In the genomic region with DNA sequence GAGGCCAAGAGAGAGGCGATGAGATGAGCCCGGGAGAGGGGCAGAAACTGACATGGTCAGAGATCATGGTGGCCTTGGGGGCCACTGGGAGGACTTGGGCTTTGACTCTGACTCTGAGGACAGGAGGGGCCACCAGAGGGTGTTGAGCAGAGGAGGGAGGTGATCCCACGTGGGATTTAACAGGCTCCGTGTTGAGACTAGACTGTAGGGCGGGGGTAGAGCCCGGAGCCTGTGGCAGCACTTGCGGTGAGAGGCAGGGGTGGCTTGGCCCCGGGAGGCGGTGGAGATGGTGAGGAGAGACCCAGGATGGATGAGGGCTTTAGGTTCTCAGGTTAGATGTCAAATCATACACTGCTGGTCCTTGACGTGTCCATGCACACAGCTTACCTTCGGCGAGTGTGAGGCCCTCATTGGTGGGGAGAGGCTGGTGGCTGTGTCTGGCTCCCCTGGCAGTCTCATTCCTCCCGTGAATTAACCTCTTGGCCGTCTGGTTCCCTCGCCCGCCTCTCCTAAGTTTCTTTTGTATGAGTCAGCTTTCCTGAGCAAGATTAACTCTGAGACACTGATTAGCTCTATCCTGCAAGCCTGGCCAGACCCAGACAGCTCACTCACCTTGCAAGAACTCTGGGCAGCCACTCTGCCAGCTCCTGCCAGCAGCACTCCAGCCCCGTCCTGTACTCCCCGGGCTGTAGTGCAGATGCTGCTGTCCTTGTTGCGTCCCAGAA, we compare ENCODE assay signal across 11 cellular contexts. TPM values are rescaled to one million over a fixed set of nuclear protein-coding genes. Genes with fewer than 3 reads are reported as not detected.
A peak's percentile ranks its signal among the peaks of the same experiment; 100 is the strongest.
DNase-seq lines count a peak whose midpoint lies in the region; ATAC-seq, FAIRE-seq and TF ChIP-seq lines count a peak whose summit lies in the region.
"Had no signal": no experiment of that assay in that cellular context is flagged by ENCODE, and none has a peak within 500 bp of the region (broad histone marks: within the 10 kb centered on the region; RNA-seq: fewer than 3 reads in every experiment).

No MANE protein-coding gene starts in this region.

- H3K36me3 ChIP-seq in Caco-2 (ENCODE audit: control insufficient read depth, insufficient read depth, low read length) (no peaks in the 10 kb centered on the region), PC-3 (ENCODE audit: low read depth, low read length) (no peaks in the 10 kb centered on the region), endothelial cell of umbilical vein (ENCODE audit: control insufficient read depth in 2 of 2, extremely low read depth in 1 of 2, insufficient read depth in 2 of 2, low read length in 2 of 2) (peaks cover 2 to 15% of the 10 kb centered on the region in 2 experiments), neural progenitor cell (no peaks in the 10 kb centered on the region)

- H3K27me3 Mint-ChIP-seq in Caco-2 (ENCODE audit: insufficient read depth, unreplicated experiment) (no peaks in the 10 kb centered on the region), neural progenitor cell (ENCODE audit: insufficient read depth, low read depth) (peaks cover 6% of the 10 kb centered on the region)
- H3K27me3 Mint-ChIP-seq: activated naive CD8-positive, alpha-beta T cell had no signal

- H2AFZ ChIP-seq in PC-3 (ENCODE audit: low read length) = 0 out of 2 replicates have a peak overlapping the region, but pooled peaks have one; percentile 26
- H2AFZ ChIP-seq in endothelial cell of umbilical vein (ENCODE audit: low read depth, low read length) = no peak overlapping the region
- H2AFZ ChIP-seq in neural progenitor cell (replicated peaks) = no peak overlapping the region

- BruUV-seq in Caco-2 (replicated peaks; lab: Mats Ljungman, UMichigan) (no TSS peak), PC-3 (replicated peaks; lab: Mats Ljungman, UMichigan) (no TSS peak), endothelial cell of umbilical vein (replicated peaks; lab: Mats Ljungman, UMichigan) (TSS peak; percentile 70)

- POLR2A ChIA-PET in Caco-2 (lab: Charles Lee) (no interaction called here), PC-3 (lab: Charles Lee; ENCODE audit: unreplicated experiment) (no interaction called here), endothelial cell of umbilical vein (lab: Charles Lee) (interaction anchor here (0.5 kb wide), 1 partner anchor 1705 kb away, joined by 3 read pairs; no protein-coding TSS in a partner anchor)

- H3K9me3 ChIP-seq in Caco-2 (no peaks in the 10 kb centered on the region), PC-3 (ENCODE audit: low read length) (no peaks in the 10 kb centered on the region), endothelial cell of umbilical vein (replicated peaks; ENCODE audit: control insufficient read depth, insufficient read depth, low read length) (no peaks in the 10 kb centered on the region), neural progenitor cell (ENCODE audit: low read depth) (no peaks in the 10 kb centered on the region)

- no peak for TF ChIP-seq CTCF in Caco-2 (IDR thresholded peaks at IDR 0.05; ENCODE audit: insufficient read depth in 1 of 2, low read depth in 1 of 2, low read length in 1 of 2, severe bottlenecking in 1 of 2, unreplicated experiment in 1 of 2)
- no peak for TF ChIP-seq CTCF in PC-3 (conservative IDR thresholded peaks at IDR 0.05; ENCODE audit: low read depth, low read length)
- TF ChIP-seq CTCF in endothelial cell of umbilical vein (IDR thresholded peaks at IDR 0.05; ENCODE audit: extremely low read depth in 1 of 2, insufficient read depth in 1 of 2, low read depth in 1 of 2, low read length in 2 of 2) = no peak
- TF ChIP-seq CTCF in neural progenitor cell (IDR thresholded peaks at IDR 0.05) = no peak

- peak overlapping the region; percentile 15; the same call in 1 of the 2 replicates for H3K4me2 ChIP-seq in PC-3 (ENCODE audit: low read length)
- H3K4me2 ChIP-seq in endothelial cell of umbilical vein (ENCODE audit: insufficient read depth, low read length) = no peak overlapping the region
- H3K4me2 ChIP-seq in neural progenitor cell = no peak overlapping the region

- TF ChIP-seq POLR2A in endothelial cell of umbilical vein (IDR thresholded peaks at IDR 0.05; ENCODE audit: low read depth, low read length) = no peak

- peak; percentile 11 to 33 for DNase-seq in Caco-2
- DNase-seq in PC-3 = peak; percentile 76
- peak; percentile 89 for DNase-seq in endothelial cell of umbilical vein (ENCODE audit: low read depth, low spot score)
- DNase-seq in neural progenitor cell (ENCODE audit: low spot score) = no peak
- DNase-seq in stimulated activated effector memory CD8-positive, alpha-beta T cell treated with anti-CD3 and anti-CD28 coated beads, Interleukin-12 subunit alpha, Interleukin-12 subunit beta, amount 100 ng/mL, for 72 hours (ENCODE audit: low spot score in 2 of 2) = no peak
- no peak for DNase-seq in NCI-H2107 (lab: John Stamatoyannopoulos, UW)
- DNase-seq: activated CD4-positive, alpha-beta T cell treated with anti-CD3 and anti-CD28 coated beads for 1 hour; DMS79 treated with DMSO at 0.1 percent for 48 hours had no signal

- H3K9me1 ChIP-seq in endothelial cell of umbilical vein (replicated peaks; ENCODE audit: control insufficient read depth, extremely low read depth, insufficient read depth, low read length) = no peaks in the 10 kb centered on the region

- H3K4me1 ChIP-seq in Caco-2 (no peaks in the 10 kb centered on the region), PC-3 (ENCODE audit: insufficient read depth, low read length) (peaks cover 13% of the 10 kb centered on the region), endothelial cell of umbilical vein (ENCODE audit: control insufficient read depth, extremely low read depth, insufficient read depth, low read length) (peaks cover 16% of the 10 kb centered on the region), neural progenitor cell (no peaks in the 10 kb centered on the region)

- peak; percentile 99 for ATAC-seq in PC-3
- ATAC-seq in stimulated activated effector memory CD8-positive, alpha-beta T cell treated with anti-CD3 and anti-CD28 coated beads, Interleukin-12 subunit alpha, Interleukin-12 subunit beta, amount 100 ng/mL, for 72 hours = no peak
- ATAC-seq in HG03135 (IDR thresholded peaks at IDR 0.05; ENCODE audit: unreplicated experiment) = no peak
- ATAC-seq in GM21423 (IDR thresholded peaks at IDR 0.05; ENCODE audit: unreplicated experiment) = no peak

- H3K4me1 Mint-ChIP-seq in Caco-2 (ENCODE audit: low read depth, unreplicated experiment) (peaks cover 6% of the 10 kb centered on the region), neural progenitor cell (peaks cover 7% of the 10 kb centered on the region)
- H3K4me1 Mint-ChIP-seq in stimulated activated effector memory CD8-positive, alpha-beta T cell treated with anti-CD3 and anti-CD28 coated beads, Interleukin-12 subunit alpha, Interleukin-12 subunit beta, amount 100 ng/mL, for 72 hours = no peaks in the 10 kb centered on the region

- H3K9me3 Mint-ChIP-seq in Caco-2 (ENCODE audit: unreplicated experiment) = no peaks in the 10 kb centered on the region
- H3K9me3 Mint-ChIP-seq in neural progenitor cell = no peaks in the 10 kb centered on the region
- H3K9me3 Mint-ChIP-seq in stimulated activated effector memory CD8-positive, alpha-beta T cell treated with anti-CD3 and anti-CD28 coated beads, Interleukin-12 subunit alpha, Interleukin-12 subunit beta, amount 100 ng/mL, for 72 hours = no peaks in the 10 kb centered on the region

- H3K27ac Mint-ChIP-seq in Caco-2 (ENCODE audit: unreplicated experiment) = no peak overlapping the region
- H3K27ac Mint-ChIP-seq in neural progenitor cell = peak overlapping the region; percentile 26
- H3K27ac Mint-ChIP-seq in stimulated activated effector memory CD8-positive, alpha-beta T cell treated with anti-CD3 and anti-CD28 coated beads, Interleukin-12 subunit alpha, Interleukin-12 subunit beta, amount 100 ng/mL, for 72 hours = no peak overlapping the region
- H3K27ac Mint-ChIP-seq: activated naive CD8-positive, alpha-beta T cell had no signal

- intact Hi-C loops in Caco-2 (cut with micrococcal nuclease; ENCODE audit: unreplicated experiment) = no loop called here
- intact Hi-C loops in PC-3 (cut with micrococcal nuclease) = no loop called here
- intact Hi-C loops in endothelial cell of umbilical vein (cut with micrococcal nuclease) = no loop called here

- H3K4me3 Mint-ChIP-seq in Caco-2 (ENCODE audit: unreplicated experiment) = no peak overlapping the region
- no peak overlapping the region for H3K4me3 Mint-ChIP-seq in neural progenitor cell
- H3K4me3 Mint-ChIP-seq in stimulated activated effector memory CD8-positive, alpha-beta T cell treated with anti-CD3 and anti-CD28 coated beads, Interleukin-12 subunit alpha, Interleukin-12 subunit beta, amount 100 ng/mL, for 72 hours = no peak overlapping the region
- H3K4me3 Mint-ChIP-seq: activated naive CD8-positive, alpha-beta T cell had no signal

- H3F3A ChIP-seq in PC-3 (ENCODE audit: low read length, unreplicated experiment) (no peaks in the 10 kb centered on the region), neural progenitor cell (ENCODE audit: low read depth) (no peaks in the 10 kb centered on the region)

- H3K4me3 ChIP-seq in Caco-2 (ENCODE audit: low read depth, low read length) (no peak overlapping the region), PC-3 (ENCODE audit: low read length) (no peak overlapping the region), endothelial cell of umbilical vein (replicated peaks in 1 of 3; ENCODE audit: insufficient read depth in 1 of 3, low read depth in 1 of 3, low read length in 3 of 3) (no peak overlapping the region), neural progenitor cell (no peak overlapping the region)

- peak; percentile 83 for FAIRE-seq in endothelial cell of umbilical vein (lab: Jason Lieb, UNC)

- CTCF ChIA-PET in Caco-2 (lab: Charles Lee) (interaction anchor here (0.6 to 4.2 kb wide), 2 partner anchors 10 to 12 kb away, joined by 3 to 21 read pairs; no protein-coding TSS in a partner anchor), PC-3 (lab: Charles Lee) (interaction anchor here (1.8 kb wide), 1 partner anchor 11 kb away, joined by 22 read pairs; no protein-coding TSS in a partner anchor), endothelial cell of umbilical vein (lab: Charles Lee) (interaction anchor here (0.9 to 13.1 kb wide), 6 partner anchors 11 to 312 kb away, joined by 3 to 251 read pairs (median 5); partner anchors contain the start of genes GDE1 and GPRC5B)

- no peak overlapping the region for H3K9ac ChIP-seq in PC-3 (ENCODE audit: low read length)
- H3K9ac ChIP-seq in endothelial cell of umbilical vein (replicated peaks; ENCODE audit: extremely low read depth, insufficient read depth, low read length) = no peak overlapping the region
- no peak overlapping the region for H3K9ac ChIP-seq in neural progenitor cell

- dilution Hi-C loops in endothelial cell of umbilical vein (cut with MboI; ENCODE audit: extremely low pct_ligation_motif_present, low sequenced_read_pairs) = no loop called here

- no peaks in the 10 kb centered on the region for H3K27me3 ChIP-seq in Caco-2 (replicated peaks; ENCODE audit: control insufficient read depth, insufficient read depth, low read length)
- H3K27me3 ChIP-seq in PC-3 (ENCODE audit: low read length) = no peaks in the 10 kb centered on the region
- no peaks in the 10 kb centered on the region for H3K27me3 ChIP-seq in endothelial cell of umbilical vein (ENCODE audit: control insufficient read depth in 2 of 2, insufficient read depth in 2 of 2, low read length in 2 of 2)
- no peaks in the 10 kb centered on the region for H3K27me3 ChIP-seq in neural progenitor cell

- no peaks in the 10 kb centered on the region for H3K9me2 ChIP-seq in PC-3 (replicated peaks; ENCODE audit: low read length)

- H3K36me3 Mint-ChIP-seq in Caco-2 (ENCODE audit: insufficient read depth, unreplicated experiment) = no peaks in the 10 kb centered on the region
- peaks cover 12% of the 10 kb centered on the region for H3K36me3 Mint-ChIP-seq in neural progenitor cell
- H3K36me3 Mint-ChIP-seq in stimulated activated effector memory CD8-positive, alpha-beta T cell treated with anti-CD3 and anti-CD28 coated beads, Interleukin-12 subunit alpha, Interleukin-12 subunit beta, amount 100 ng/mL, for 72 hours = peaks cover 74% of the 10 kb centered on the region

- H3K27ac ChIP-seq in PC-3 (ENCODE audit: low read length) (no peak overlapping the region), endothelial cell of umbilical vein (ENCODE audit: insufficient read depth, low read depth, low read length) (peak overlapping the region; percentile 69), neural progenitor cell (no peak overlapping the region)

- no peaks in the 10 kb centered on the region for H3K79me2 ChIP-seq in PC-3 (ENCODE audit: low read length)
- H3K79me2 ChIP-seq in endothelial cell of umbilical vein (ENCODE audit: control insufficient read depth, insufficient read depth, low read length) = no peaks in the 10 kb centered on the region
- no peaks in the 10 kb centered on the region for H3K79me2 ChIP-seq in neural progenitor cell (ENCODE audit: low read depth)

- H4K20me1 ChIP-seq in PC-3 (ENCODE audit: low read length) (no peaks in the 10 kb centered on the region), endothelial cell of umbilical vein (replicated peaks; ENCODE audit: control insufficient read depth, extremely low read depth, insufficient read depth, low read length) (no peaks in the 10 kb centered on the region), neural progenitor cell (ENCODE audit: low read depth) (no peaks in the 10 kb centered on the region)

RNA-seq across cellular contexts. Expression of gene VPS35L, which starts 39.7 kb away (rescaled TPM):
- total RNA-seq in Caco-2 (2022) (5.4 and 7.2 TPM in 2 replicates), PC-3 (2014; rRNA removed) (2.9 and 9.1 TPM in 2 replicates), endothelial cell of umbilical vein (80.2 and 91.1 TPM in 2 replicates), neural progenitor cell (ENCODE audit: low replicate concordance) (47.3 and 57.1 TPM in 2 replicates)
- polyA plus RNA-seq in endothelial cell of umbilical vein = 43.7 and 49.1 TPM in 2 replicates
- polyA plus RNA-seq in endothelial cell of umbilical vein (2011; cell fraction: cytosol; rRNA removed) = 43.0 and 54.1 TPM in 2 replicates
- 79.7 and 86.1 TPM in 2 replicates for polyA plus RNA-seq in endothelial cell of umbilical vein (2011; cell fraction: nucleus; rRNA removed)
- 50.2 and 54.4 TPM in 2 replicates for polyA plus RNA-seq in endothelial cell of umbilical vein (2012)
- 131 and 172 TPM in 2 replicates for polyA minus RNA-seq in endothelial cell of umbilical vein
- polyA minus RNA-seq in endothelial cell of umbilical vein (2011; cell fraction: cytosol; rRNA and poly(A)+ RNA removed) = 6.9 TPM
- polyA minus RNA-seq in endothelial cell of umbilical vein (2011; cell fraction: nucleus; rRNA and poly(A)+ RNA removed) = 127 and 144 TPM in 2 replicates

Comparison
In these comparisons a context has a peak if more than half of its experiments do, and no peak if none do; other contexts are left out.
1. DNase-seq: peak in Caco-2 (2 of 2), PC-3 (single experiment) and endothelial cell of umbilical vein (single experiment); none in neural progenitor cell (single experiment), stimulated activated effector memory CD8-positive, alpha-beta T cell treated with anti-CD3 and anti-CD28 coated beads, Interleukin-12 subunit alpha, Interleukin-12 subunit beta, amount 100 ng/mL, for 72 hours (0 of 2) and NCI-H2107 (single experiment).